ENCODE assay signal across 20 cellular contexts in the genomic region with DNA sequence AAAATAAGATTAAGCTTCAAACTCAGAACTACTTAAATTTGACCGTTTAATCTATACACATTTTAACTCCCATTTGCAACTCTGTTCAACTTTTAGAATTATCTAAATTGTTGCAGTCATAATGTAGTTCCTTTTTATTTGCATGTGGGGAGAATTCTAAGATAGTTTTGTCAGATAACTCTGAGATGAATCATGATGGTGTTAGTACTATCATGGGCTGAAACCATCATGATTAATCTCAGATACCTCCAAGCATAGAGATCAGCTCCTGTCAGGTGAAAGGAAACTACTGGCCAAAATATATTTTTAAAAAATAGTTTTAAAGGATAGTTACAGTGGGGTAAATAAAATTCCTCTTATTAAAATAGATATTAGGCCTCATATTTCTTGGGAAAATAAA. TPM values are rescaled to one million over a fixed set of nuclear protein-coding genes. Genes with fewer than 3 reads are reported as not detected.
DNase-seq lines count a peak whose midpoint lies in the region; ATAC-seq and TF ChIP-seq lines count a peak whose summit lies in the region.
"Had no signal": no experiment of that assay in that cellular context is flagged by ENCODE, and none has a peak within 500 bp of the region (broad histone marks: within the 10 kb centered on the region; RNA-seq: fewer than 3 reads in every experiment).

No MANE protein-coding gene starts in this region.

- no peaks in the 10 kb centered on the region for H3K79me2 ChIP-seq in H9 (ENCODE audit: insufficient read depth, low read length)
- H3K79me2 ChIP-seq: hepatocyte had no signal

- H3K56ac ChIP-seq in H9 (ENCODE audit: insufficient read length, low read depth, low read length): no peak overlapping the region

- H3K23ac ChIP-seq in H9 (ENCODE audit: insufficient read length, low read depth, low read length): no peak overlapping the region

- H4K20me1 ChIP-seq in H9 (ENCODE audit: control insufficient read depth, insufficient read depth, insufficient read length): no peaks in the 10 kb centered on the region

- H3K9ac ChIP-seq in H9 (ENCODE audit: extremely low read depth, insufficient read length, low read length): no peak overlapping the region
- H3K9ac ChIP-seq: BLaER1 treated with 17β-estradiol and CSF1 and Interleukin-3, amounts not matched to agents 10 nM and 100 nM had no signal

- no peak overlapping the region for H2BK5ac ChIP-seq in H9 (ENCODE audit: insufficient read length, low read length)

- H3K4me1 Mint-ChIP-seq in HFFc6 (ENCODE audit: low read depth) (peaks cover 17% of the 10 kb centered on the region), H9 (no peaks in the 10 kb centered on the region)
- H3K4me1 Mint-ChIP-seq: activated CD4-positive, alpha-beta T cell treated with anti-CD3 and anti-CD28 coated beads, Interleukin-2, amount 10 ng/mL, durations not matched to agents 7 days and 5 days had no signal

- H3K27ac ChIP-seq in foreskin keratinocyte (peak overlapping the region; percentile 6), H9 (ENCODE audit: insufficient read length, low read depth, low read length) (no peak overlapping the region)
- H3K27ac ChIP-seq: BLaER1 treated with 17β-estradiol and CSF1 and Interleukin-3, amounts not matched to agents 10 nM and 100 nM; colonic mucosa; esophagus squamous epithelium; hepatocyte had no signal

- H3K4ac ChIP-seq in H9 (ENCODE audit: low read depth, low read length): no peak overlapping the region

- H3K9me3 Mint-ChIP-seq in HFFc6 (no peaks in the 10 kb centered on the region), H9 (no peaks in the 10 kb centered on the region)
- H3K9me3 Mint-ChIP-seq: activated CD4-positive, alpha-beta T cell treated with anti-CD3 and anti-CD28 coated beads, Interleukin-2, amount 10 ng/mL, durations not matched to agents 7 days and 5 days; type B pancreatic cell had no signal

- H2BK20ac ChIP-seq in H9 (ENCODE audit: low read depth, low read length, poor library complexity, severe bottlenecking): no peak overlapping the region

- H3K23me2 ChIP-seq in H9 (ENCODE audit: insufficient read length, low read depth, low read length, poor library complexity, severe bottlenecking): no peaks in the 10 kb centered on the region

- no peak overlapping the region for H3K27ac Mint-ChIP-seq in HFFc6
- H3K27ac Mint-ChIP-seq in H9: no peak overlapping the region
- H3K27ac Mint-ChIP-seq: activated CD4-positive, alpha-beta T cell treated with anti-CD3 and anti-CD28 coated beads, Interleukin-2, amount 10 ng/mL, durations not matched to agents 7 days and 5 days; type B pancreatic cell had no signal

- H2BK120ac ChIP-seq in H9 (ENCODE audit: low read depth, low read length, poor library complexity, severe bottlenecking): no peak overlapping the region

- H3K4me1 ChIP-seq in foreskin keratinocyte (peaks cover 13% of the 10 kb centered on the region), H9 (ENCODE audit: insufficient read depth, low read length) (no peaks in the 10 kb centered on the region)
- H3K4me1 ChIP-seq: BLaER1 treated with 17β-estradiol and CSF1 and Interleukin-3, amounts not matched to agents 10 nM and 100 nM; colonic mucosa; esophagus squamous epithelium had no signal

- H3T11ph ChIP-seq in H9 (ENCODE audit: low read length): no peak overlapping the region

- peak; percentile 46 for ATAC-seq in GM18498 (IDR thresholded peaks at IDR 0.05; ENCODE audit: unreplicated experiment)
- peak; percentile 99 for ATAC-seq in foreskin keratinocyte
- ATAC-seq: HCT116, Panc1 had no signal

- no peak overlapping the region for H4K91ac ChIP-seq in H9 (ENCODE audit: insufficient read length, low read depth, low read length)

- no peak overlapping the region for H4K5ac ChIP-seq in H9 (ENCODE audit: insufficient read length, low read depth, low read length)

- H3K18ac ChIP-seq in H9 (ENCODE audit: insufficient read length, low read depth, low read length): no peak overlapping the region

- no peaks in the 10 kb centered on the region for H3K36me3 Mint-ChIP-seq in HFFc6 (ENCODE audit: low read depth)
- no peaks in the 10 kb centered on the region for H3K36me3 Mint-ChIP-seq in H9 (ENCODE audit: insufficient read depth in 1 of 3, low read depth in 3 of 3)
- H3K36me3 Mint-ChIP-seq: type B pancreatic cell had no signal

- H3K27me3 Mint-ChIP-seq in HFFc6 (ENCODE audit: insufficient read depth): no peaks in the 10 kb centered on the region
- no peaks in the 10 kb centered on the region for H3K27me3 Mint-ChIP-seq in H9 (ENCODE audit: low read depth)
- H3K27me3 Mint-ChIP-seq: activated CD4-positive, alpha-beta T cell treated with anti-CD3 and anti-CD28 coated beads, Interleukin-2, amount 10 ng/mL, durations not matched to agents 7 days and 5 days; type B pancreatic cell had no signal

- no peak overlapping the region for H3K4me2 ChIP-seq in H9 (ENCODE audit: insufficient read depth, insufficient read length, low read length)
- H3K4me2 ChIP-seq: BLaER1 treated with 17β-estradiol and CSF1 and Interleukin-3, amounts not matched to agents 10 nM and 100 nM; hepatocyte had no signal

- no peak overlapping the region for H2AFZ ChIP-seq in H9 (ENCODE audit: low read length)
- H2AFZ ChIP-seq: hepatocyte had no signal

- DNase-seq in HFFc6: peak; percentile 34
- peak; percentile 11 for DNase-seq in HPDE6-E6E7 (ENCODE audit: extremely low spot score)
- peak; percentile 43 to 67 for DNase-seq in foreskin keratinocyte
- DNase-seq in LoVo (ENCODE audit: low spot score): no peak
- no peak for DNase-seq in GDM1 (lab: John Stamatoyannopoulos, UW)
- DNase-seq in H9: no peak
- no peak for DNase-seq in dermis blood vessel endothelial cell
- DNase-seq: activated CD4-positive, alpha-beta T cell treated with anti-CD3 and anti-CD28 coated beads, Interleukin-2, amount 10 ng/mL, durations not matched to agents 7 days and 5 days; activated T-cell treated with anti-CD3 and anti-CD28 coated beads, Interleukin-2, amount 50 U/mL, for 48 hours; colonic mucosa; DMS79 treated with DMSO at 0.1 percent for 48 hours; esophagus squamous epithelium; NCI-H1436 treated with DMSO at 0.1 percent for 48 hours; stimulated activated CD4-positive, alpha-beta T cell treated with anti-CD3 and anti-CD28 coated beads, Interleukin-2, amount 100 ng/mL, for 24 hours had no signal

- no peak overlapping the region for H2BK12ac ChIP-seq in H9 (ENCODE audit: insufficient read length, low read depth, low read length)

- no peaks in the 10 kb centered on the region for H3K9me3 ChIP-seq in H9 (ENCODE audit: control insufficient read depth, low read depth, low read length)
- H3K9me3 ChIP-seq: BLaER1 treated with 17β-estradiol and CSF1 and Interleukin-3, amounts not matched to agents 10 nM and 100 nM; colonic mucosa; esophagus squamous epithelium had no signal

- H3K27me3 ChIP-seq in foreskin keratinocyte (no peaks in the 10 kb centered on the region), H9 (ENCODE audit: insufficient read depth, low read length) (no peaks in the 10 kb centered on the region)
- H3K27me3 ChIP-seq: BLaER1 treated with 17β-estradiol and CSF1 and Interleukin-3, amounts not matched to agents 10 nM and 100 nM; colonic mucosa; esophagus squamous epithelium; hepatocyte had no signal

- no peak overlapping the region for H2AK5ac ChIP-seq in H9 (ENCODE audit: insufficient read length, low read length)

- H4K8ac ChIP-seq in H9 (replicated peaks; ENCODE audit: insufficient read length, low read depth, low read length): no peak overlapping the region

- no CpG with 5 or more reads among the region's 1 CpG for WGBS in H9 (ENCODE audit: extremely low coverage, insufficient read length, low lambda C conversion rate)

- H3K79me1 ChIP-seq in H9 (ENCODE audit: insufficient read depth, low read depth, low read length, poor library complexity, severe bottlenecking): no peaks in the 10 kb centered on the region

- no peak for TF ChIP-seq CTCF in HFFc6 (IDR thresholded peaks at IDR 0.05)
- no peak for TF ChIP-seq CTCF in foreskin keratinocyte (conservative IDR thresholded peaks at IDR 0.05)
- no peak for TF ChIP-seq CTCF in H9 (conservative IDR thresholded peaks at IDR 0.05)

- no peak overlapping the region for H2BK15ac ChIP-seq in H9 (ENCODE audit: low read depth, low read length)

- no peak overlapping the region for H3K14ac ChIP-seq in H9 (ENCODE audit: insufficient read depth, low read length)

- H3K4me3 Mint-ChIP-seq in HFFc6: no peak overlapping the region
- H3K4me3 Mint-ChIP-seq in H9: no peak overlapping the region
- H3K4me3 Mint-ChIP-seq: activated CD4-positive, alpha-beta T cell treated with anti-CD3 and anti-CD28 coated beads, Interleukin-2, amount 10 ng/mL, durations not matched to agents 7 days and 5 days; type B pancreatic cell had no signal

RNA-seq across cellular contexts. Expression of a gene that starts 39.0 kb away (rescaled TPM):
- total RNA-seq in HFFc6 (2021; fragmentation: NEBNext Ultra II Directional; extraction: Animal tissue kit (Norgen Biotek cat#: 25700)): 10 to 100 TPM; 15.4 to 22.2 (median 21.5) TPM
- total RNA-seq in foreskin keratinocyte (14.1 and 15.7 TPM in 2 replicates), H9 (2021) (8.9 and 9.0 TPM in 2 replicates), dermis blood vessel endothelial cell (28.3 and 41.0 TPM in 2 replicates)
- 7.3 and 8.3 TPM in 2 replicates for polyA plus RNA-seq in foreskin keratinocyte

RNA-seq across cellular contexts. Expression of a gene that starts 39.3 kb away (rescaled TPM):
- 1 to 10 TPM; 7.6 to 8.8 (median 8.2) TPM for total RNA-seq in HFFc6 (2021; fragmentation: NEBNext Ultra II Directional; extraction: Animal tissue kit (Norgen Biotek cat#: 25700))
- total RNA-seq in foreskin keratinocyte: 12.1 and 12.6 TPM in 2 replicates
- 2.4 and 3.2 TPM in 2 replicates for polyA plus RNA-seq in foreskin keratinocyte
- 15.3 and 16.5 TPM in 2 replicates for total RNA-seq in H9 (2021)
- 12.4 and 13.8 TPM in 2 replicates for total RNA-seq in dermis blood vessel endothelial cell

Comparison
In these comparisons a context has a peak if more than half of its experiments do, and no peak if none do; other contexts are left out.
1. DNase-seq: peak in HFFc6 (single experiment), HPDE6-E6E7 (single experiment) and foreskin keratinocyte (2 of 2); none in LoVo (single experiment), GDM1 (single experiment), H9 (single experiment) and dermis blood vessel endothelial cell (single experiment).